Comparison of ENCODE assay signal across 8 cellular contexts in the genomic region with DNA sequence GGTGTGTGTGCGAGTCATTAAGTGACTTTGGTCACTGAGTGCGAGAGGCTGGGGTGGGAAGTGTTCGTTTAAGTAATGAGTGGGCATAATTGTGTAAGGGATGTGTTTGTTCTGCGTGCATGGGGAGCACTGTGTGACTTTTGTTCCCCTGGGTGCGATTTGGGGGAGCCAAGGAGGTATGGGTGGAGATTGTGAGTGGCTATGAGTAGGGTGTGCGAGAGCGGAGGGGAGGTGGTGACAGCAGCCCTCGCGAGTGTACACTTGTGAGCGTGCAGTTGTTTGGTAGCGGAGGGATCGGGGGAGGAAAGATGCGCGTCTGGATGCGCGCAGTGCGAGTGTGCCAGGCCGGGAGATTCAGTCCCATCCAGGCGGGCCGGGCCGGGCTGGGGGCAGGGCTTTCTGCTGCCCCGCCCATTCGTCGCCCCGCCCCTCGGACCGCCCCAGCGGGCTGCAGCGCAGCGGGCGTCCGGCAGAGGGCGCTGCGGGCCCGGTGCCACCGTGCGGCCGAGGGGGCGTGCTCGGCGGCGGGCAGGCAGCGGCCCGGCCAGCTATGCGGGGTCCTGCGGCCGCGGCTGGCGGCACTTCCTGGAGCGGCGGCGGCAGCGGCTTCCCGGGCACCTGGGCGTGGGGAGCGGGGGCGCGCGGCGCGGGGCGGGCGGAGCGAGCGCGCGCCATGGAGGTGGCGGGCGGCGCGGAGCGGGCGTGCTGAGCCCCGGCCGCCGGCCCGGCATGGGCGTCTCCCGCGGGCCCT. TPM values are rescaled to one million over a fixed set of nuclear protein-coding genes. Genes with fewer than 3 reads are reported as not detected.
A peak's percentile ranks its signal among the peaks of the same experiment; 100 is the strongest.
DNase-seq lines count a peak whose midpoint lies in the region; ATAC-seq and TF ChIP-seq lines count a peak whose summit lies in the region.

A gene with protein sequence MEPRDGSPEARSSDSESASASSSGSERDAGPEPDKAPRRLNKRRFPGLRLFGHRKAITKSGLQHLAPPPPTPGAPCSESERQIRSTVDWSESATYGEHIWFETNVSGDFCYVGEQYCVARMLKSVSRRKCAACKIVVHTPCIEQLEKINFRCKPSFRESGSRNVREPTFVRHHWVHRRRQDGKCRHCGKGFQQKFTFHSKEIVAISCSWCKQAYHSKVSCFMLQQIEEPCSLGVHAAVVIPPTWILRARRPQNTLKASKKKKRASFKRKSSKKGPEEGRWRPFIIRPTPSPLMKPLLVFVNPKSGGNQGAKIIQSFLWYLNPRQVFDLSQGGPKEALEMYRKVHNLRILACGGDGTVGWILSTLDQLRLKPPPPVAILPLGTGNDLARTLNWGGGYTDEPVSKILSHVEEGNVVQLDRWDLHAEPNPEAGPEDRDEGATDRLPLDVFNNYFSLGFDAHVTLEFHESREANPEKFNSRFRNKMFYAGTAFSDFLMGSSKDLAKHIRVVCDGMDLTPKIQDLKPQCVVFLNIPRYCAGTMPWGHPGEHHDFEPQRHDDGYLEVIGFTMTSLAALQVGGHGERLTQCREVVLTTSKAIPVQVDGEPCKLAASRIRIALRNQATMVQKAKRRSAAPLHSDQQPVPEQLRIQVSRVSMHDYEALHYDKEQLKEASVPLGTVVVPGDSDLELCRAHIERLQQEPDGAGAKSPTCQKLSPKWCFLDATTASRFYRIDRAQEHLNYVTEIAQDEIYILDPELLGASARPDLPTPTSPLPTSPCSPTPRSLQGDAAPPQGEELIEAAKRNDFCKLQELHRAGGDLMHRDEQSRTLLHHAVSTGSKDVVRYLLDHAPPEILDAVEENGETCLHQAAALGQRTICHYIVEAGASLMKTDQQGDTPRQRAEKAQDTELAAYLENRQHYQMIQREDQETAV (plus strand): TSS at position 578 of the 751 bp plus-strand sequence. CDS start 197 bp downstream, outside the sequence.

- H3K9ac ChIP-seq in KMS-11 = peak within 1 kb of the TSS; percentile 55; the same call in 1 of the 2 replicates
- H3K9ac ChIP-seq in SK-N-SH = peak within 1 kb of the TSS; percentile 78

- H3K4me1 ChIP-seq in KMS-11 (ENCODE audit: low read depth, poor library complexity, severe bottlenecking) (peaks cover 19% of the 10 kb centered on the region), SK-N-SH (ENCODE audit: control insufficient read depth in 1 of 2, insufficient read depth in 2 of 2, low read depth in 1 of 2, low read length in 1 of 2) (peaks cover 19 to 22% of the 10 kb centered on the region in 2 experiments; a peak in 3 of 4 replicates), testis (peaks cover 35% of the 10 kb centered on the region)

- H3K79me2 ChIP-seq in KMS-11 (ENCODE audit: insufficient read depth, low read depth) (peaks cover 24% of the 10 kb centered on the region), SK-N-SH (ENCODE audit: insufficient read depth) (peaks cover 43% of the 10 kb centered on the region)

- H3K9me3 ChIP-seq in SK-N-SH (no peaks in the 10 kb centered on the region), testis (no peaks in the 10 kb centered on the region)

- H3K4me3 ChIP-seq in KMS-11 (IDR thresholded peaks at IDR 0.05; ENCODE audit: insufficient read depth, low read depth, low read length) (no peak within 1 kb of the TSS), SK-N-SH (ENCODE audit: low read depth in 2 of 2, low read length in 1 of 2) (peak within 1 kb of the TSS; percentile 82 to 86), testis (peak within 1 kb of the TSS; percentile 78 to 88)

- peak within 1 kb of the TSS; percentile 64 for H2AFZ ChIP-seq in KMS-11 (ENCODE audit: low read depth)
- peak within 1 kb of the TSS; percentile 86; the same call in 1 of the 2 replicates for H2AFZ ChIP-seq in SK-N-SH (ENCODE audit: low read depth)

- peaks cover 17% of the 10 kb centered on the region for H3K27me3 ChIP-seq in KMS-11 (ENCODE audit: insufficient read depth, low read depth)
- H3K27me3 ChIP-seq in SK-N-SH (ENCODE audit: insufficient read depth) = no peaks in the 10 kb centered on the region
- no peaks in the 10 kb centered on the region for H3K27me3 ChIP-seq in testis

- H4K20me1 ChIP-seq in KMS-11 (ENCODE audit: insufficient read depth) (no peaks in the 10 kb centered on the region), SK-N-SH (ENCODE audit: insufficient read depth) (peaks cover 22% of the 10 kb centered on the region; the same call in 1 of the 2 replicates)

- DNase-seq in ELR (ENCODE audit: low read depth) = peak; percentile 84
- peak; percentile 100 for DNase-seq in SK-N-SH
- DNase-seq in activated naive CD4-positive, alpha-beta T cell treated with anti-CD3 and anti-CD28 coated beads, Interleukin-2, amount 50 U/mL, for 16 hours = peak; percentile 89
- DNase-seq in globus pallidus (ENCODE audit: low spot score) = peak; percentile 81
- peak; percentile 43 for DNase-seq in omental fat pad (ENCODE audit: low spot score)
- DNase-seq in testis = peak; percentile 86

- peak; percentile 65 for ATAC-seq in GM21723 (IDR thresholded peaks at IDR 0.05; ENCODE audit: unreplicated experiment)
- peak; percentile 94 for ATAC-seq in omental fat pad (ENCODE audit: low FRiP score)

- POLR2A ChIA-PET in SK-N-SH (lab: Yijun Ruan, JAX) = interaction anchor here (1.2 kb wide), 1 partner anchor 104 kb away, joined by 6 read pairs; no protein-coding TSS in a partner anchor

- TF ChIP-seq EP300 in SK-N-SH (IDR thresholded peaks at IDR 0.05; ENCODE audit: borderline replicate concordance in 1 of 2, low read depth in 1 of 2, low read length in 1 of 2) = no peak

- no peaks in the 10 kb centered on the region for H3K9me2 ChIP-seq in SK-N-SH

- CTCF ChIA-PET in SK-N-SH (lab: Yijun Ruan, JAX) = interaction anchor here (0.6 to 17.7 kb wide), 19 partner anchors 14 to 272 kb away, joined by 3 to 423 read pairs (median 5); a partner anchor contains a TSS

- H3K36me3 ChIP-seq in KMS-11 (ENCODE audit: insufficient read depth) (no peaks in the 10 kb centered on the region; the same call in 1 of the 2 replicates), SK-N-SH (replicated peaks in 1 of 2; ENCODE audit: control insufficient read depth in 1 of 2, insufficient read depth in 2 of 2, low read length in 1 of 2) (peaks cover 0 to 3% of the 10 kb centered on the region in 2 experiments), testis (ENCODE audit: low read depth, missing control alignments) (no peaks in the 10 kb centered on the region)

- H3K4me2 ChIP-seq in KMS-11 = peak within 1 kb of the TSS; percentile 83
- peak within 1 kb of the TSS; percentile 99 for H3K4me2 ChIP-seq in SK-N-SH

- H3K27ac ChIP-seq in KMS-11 (peak within 1 kb of the TSS; percentile 38; the same call in 1 of the 2 replicates), SK-N-SH (ENCODE audit: low read depth in 2 of 2, low read length in 1 of 2) (peak within 1 kb of the TSS in 1 of 2 experiments; percentile 5; a peak in 1 of 4 replicates), testis (no peak within 1 kb of the TSS)

- TF ChIP-seq RAD21 in SK-N-SH (IDR thresholded peaks at IDR 0.05; ENCODE audit: low read length) = peak; percentile 56; the same call in 1 of the 2 replicates

- H3F3A ChIP-seq in SK-N-SH (replicated peaks; ENCODE audit: insufficient read depth) = no peaks in the 10 kb centered on the region

- no peak; the same call in 1 of the 2 replicates for TF ChIP-seq CTCF in KMS-11 (conservative IDR thresholded peaks at IDR 0.05; ENCODE audit: low read depth, low read length)
- peak; percentile 53 for TF ChIP-seq CTCF in SK-N-SH (IDR thresholded peaks at IDR 0.05)
- TF ChIP-seq CTCF in omental fat pad (IDR thresholded peaks at IDR 0.05) = peak in 2 of 3 donors; percentile 96 to 98
- TF ChIP-seq CTCF in testis (IDR thresholded peaks at IDR 0.05) = peak; percentile 77 to 99 (median 95)

- 21% methylated on average over 30 of the region's 80 CpGs for WGBS in SK-N-SH (ENCODE audit: low lambda C conversion rate)
- 8 to 17% methylated on average over 12 to 34 of the region's 80 CpGs for WGBS in testis, 2 donors

- no peak for TF ChIP-seq POLR2A in testis (IDR thresholded peaks at IDR 0.05)

- intact Hi-C loops in testis (cut with DNase I; ENCODE audit: low total_unique reads) = no loop called here

TF ChIP-seq in SK-N-SH, 30 proteins besides CTCF, POLR2A, EP300 and RAD21:
- TF ChIP-seq CHD2 (IDR thresholded peaks at IDR 0.05; ENCODE audit: low read length, partially characterized antibody) (no peak), RXRA (IDR thresholded peaks at IDR 0.05; ENCODE audit: borderline replicate concordance, low read depth) (no peak), TAF1 (IDR thresholded peaks at IDR 0.05; ENCODE audit: borderline replicate concordance, low read depth, low read length) (peak; percentile 33; the same call in 1 of the 2 replicates), NRF1 (IDR thresholded peaks at IDR 0.05; ENCODE audit: low read depth, low read length) (peak; percentile 58; the same call in 1 of the 2 replicates), MXI1 (IDR thresholded peaks at IDR 0.05; ENCODE audit: low read depth, low read length) (peak; percentile 33; the same call in 1 of the 2 replicates), SMC3 (IDR thresholded peaks at IDR 0.05; ENCODE audit: low read depth, low read length) (peak; percentile 65), TCF12 (IDR thresholded peaks at IDR 0.05) (no peak), FOSL2 (IDR thresholded peaks at IDR 0.05; ENCODE audit: borderline replicate concordance, low read depth) (no peak), RCOR1 (IDR thresholded peaks at IDR 0.05; ENCODE audit: low read length) (0 out of 2 replicates have a peak, but pooled peaks have one; percentile 36), POLR2AphosphoS5 (IDR thresholded peaks at IDR 0.05; ENCODE audit: low read depth, low read length) (peak; percentile 40; the same call in 1 of the 2 replicates), NFIC (IDR thresholded peaks at IDR 0.05; ENCODE audit: borderline replicate concordance) (no peak), MEF2A (IDR thresholded peaks at IDR 0.05; ENCODE audit: borderline replicate concordance, low read depth) (no peak), ELF1 (IDR thresholded peaks at IDR 0.05) (peak; percentile 74)
- TF ChIP-seq, protein P1, sequence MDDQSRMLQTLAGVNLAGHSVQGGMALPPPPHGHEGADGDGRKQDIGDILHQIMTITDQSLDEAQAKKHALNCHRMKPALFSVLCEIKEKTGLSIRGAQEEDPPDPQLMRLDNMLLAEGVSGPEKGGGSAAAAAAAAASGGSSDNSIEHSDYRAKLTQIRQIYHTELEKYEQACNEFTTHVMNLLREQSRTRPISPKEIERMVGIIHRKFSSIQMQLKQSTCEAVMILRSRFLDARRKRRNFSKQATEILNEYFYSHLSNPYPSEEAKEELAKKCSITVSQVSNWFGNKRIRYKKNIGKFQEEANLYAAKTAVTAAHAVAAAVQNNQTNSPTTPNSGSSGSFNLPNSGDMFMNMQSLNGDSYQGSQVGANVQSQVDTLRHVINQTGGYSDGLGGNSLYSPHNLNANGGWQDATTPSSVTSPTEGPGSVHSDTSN (IDR thresholded peaks at IDR 0.05) = no peak

RNA-seq across cellular contexts. Expression of the gene that starts here (rescaled TPM):
- polyA plus RNA-seq in SK-N-SH (2012; rRNA removed) (23.9 and 33.2 TPM in 2 replicates), testis (ENCODE audit: insufficient read depth, low read depth, low replicate concordance) (33.8 TPM)
- 9.1 and 17.5 TPM in 2 replicates for polyA plus RNA-seq in SK-N-SH (2012; cell fraction: cytosol; rRNA removed)
- 80.1 and 95.5 TPM in 2 replicates for polyA plus RNA-seq in SK-N-SH (2012; cell fraction: nucleus; rRNA removed)
- total RNA-seq in omental fat pad (10 to 100 TPM; 29.2 to 79.4 (median 63.3) TPM), testis (100 to 1,000 TPM in 1 of 2 donors, 10 to 100 TPM in 1; 67.2 to 104 TPM)

Comparison
In these comparisons a context has a peak if more than half of its experiments do, and no peak if none do; other contexts are left out.
1. DNase-seq: peak in every context shown above with its lines; median percentile 100 in SK-N-SH; 89 in activated naive CD4-positive, alpha-beta T cell treated with anti-CD3 and anti-CD28 coated beads, Interleukin-2, amount 50 U/mL, for 16 hours; 86 in testis; 84 in ELR; 81 in globus pallidus; 43 in omental fat pad.